11 cellular contexts compared by ENCODE assay signal in the genomic region with DNA sequence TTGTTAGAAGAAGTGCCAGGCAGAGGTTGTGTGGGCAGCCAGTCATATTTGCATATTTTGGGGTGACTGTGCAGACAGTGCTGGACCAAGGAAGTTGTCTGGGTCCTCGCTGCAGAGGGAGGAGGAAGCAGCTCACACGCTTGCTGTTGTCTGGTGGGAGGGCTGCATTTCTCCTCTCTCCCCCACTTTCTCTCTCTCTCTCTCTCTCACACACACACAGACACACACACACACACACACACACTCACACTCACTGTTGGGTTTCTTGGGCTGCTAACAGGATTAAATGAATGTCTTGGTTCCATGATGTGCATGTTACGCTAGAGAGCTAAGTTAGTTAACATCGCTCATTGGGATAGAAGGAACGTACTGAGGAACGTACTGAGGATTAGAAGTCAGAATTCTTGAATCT.
DNase-seq lines count a peak whose midpoint lies in the region; ATAC-seq and TF ChIP-seq lines count a peak whose summit lies in the region.
"Had no signal": no experiment of that assay in that cellular context is flagged by ENCODE, and none has a peak within 500 bp of the region (broad histone marks: within the 10 kb centered on the region; RNA-seq: fewer than 3 reads in every experiment).

No MANE protein-coding gene starts in this region.

- H3K9me3 Mint-ChIP-seq in activated CD8-positive, alpha-beta T cell treated with anti-CD3 and anti-CD28 coated beads for 36 hours = no peaks in the 10 kb centered on the region

- no peak for TF ChIP-seq POLR2A in testis (IDR thresholded peaks at IDR 0.05)

- 91 to 94% methylated on average over 6 of the region's 6 CpGs for WGBS in testis, 2 donors

- no peak overlapping the region for H3K9ac ChIP-seq in BLaER1 treated with 17β-estradiol and CSF1 and Interleukin-3, amounts not matched to agents 10 nM and 100 nM

- peaks cover 12 to 25% (median 20%) of the 10 kb centered on the region in 10 experiments for H3K4me1 ChIP-seq in BLaER1 treated with 17β-estradiol and CSF1 and Interleukin-3, amounts not matched to agents 10 nM and 100 nM
- H3K4me1 ChIP-seq in testis = peaks cover 11% of the 10 kb centered on the region

- TF ChIP-seq CTCF in GM06990 (IDR thresholded peaks at IDR 0.05; ENCODE audit: insufficient read depth, low read length, poor library complexity, severe bottlenecking) = no peak
- no peak for TF ChIP-seq CTCF in activated CD8-positive, alpha-beta T cell treated with anti-CD3 and anti-CD28 coated beads for 36 hours (IDR thresholded peaks at IDR 0.05)
- no peak for TF ChIP-seq CTCF in testis (IDR thresholded peaks at IDR 0.05)

- H3K36me3 Mint-ChIP-seq in activated CD8-positive, alpha-beta T cell treated with anti-CD3 and anti-CD28 coated beads for 36 hours (ENCODE audit: low read depth) = peaks cover 7% of the 10 kb centered on the region

- no peak overlapping the region for H3K27ac ChIP-seq in BLaER1 treated with 17β-estradiol and CSF1 and Interleukin-3, amounts not matched to agents 10 nM and 100 nM
- H3K27ac ChIP-seq in testis = no peak overlapping the region
- H3K27ac ChIP-seq: neutrophil had no signal

- H3K27ac Mint-ChIP-seq in activated CD8-positive, alpha-beta T cell treated with anti-CD3 and anti-CD28 coated beads for 36 hours = peak overlapping the region; percentile 11

- peaks cover 18% of the 10 kb centered on the region for H3K4me1 Mint-ChIP-seq in activated CD8-positive, alpha-beta T cell treated with anti-CD3 and anti-CD28 coated beads for 36 hours (ENCODE audit: low read depth)

- ATAC-seq in GM21529 (IDR thresholded peaks at IDR 0.05; ENCODE audit: unreplicated experiment) = peak; percentile 41
- ATAC-seq in activated CD8-positive, alpha-beta T cell treated with anti-CD3 and anti-CD28 coated beads for 36 hours = peak; percentile 8

- H4K20me1 ChIP-seq in BLaER1 treated with 17β-estradiol and CSF1 and Interleukin-3, amounts not matched to agents 10 nM and 100 nM = peaks cover 76 to 98% (median 94%) of the 10 kb centered on the region in 11 experiments

- H3K4me3 Mint-ChIP-seq in activated CD8-positive, alpha-beta T cell treated with anti-CD3 and anti-CD28 coated beads for 36 hours = no peak overlapping the region

- DNase-seq in GM06990 (ENCODE audit: extremely low read depth, insufficient read length) = no peak
- peak; percentile 43 for DNase-seq in activated CD8-positive, alpha-beta T cell treated with anti-CD3 and anti-CD28 coated beads for 36 hours
- DNase-seq in medulla oblongata (ENCODE audit: extremely low spot score) = no peak
- no peak for DNase-seq in AG20443 (ENCODE audit: low spot score)
- DNase-seq in testis = no peak
- DNase-seq in NCI-H2227 (lab: John Stamatoyannopoulos, UW; ENCODE audit: unreplicated experiment) = no peak
- DNase-seq: NCI-H2171, tibial artery had no signal

- H3K27me3 ChIP-seq in BLaER1 treated with 17β-estradiol and CSF1 and Interleukin-3, amounts not matched to agents 10 nM and 100 nM = no peaks in the 10 kb centered on the region
- H3K27me3 ChIP-seq in GM06990 (replicated peaks; ENCODE audit: control insufficient read depth, insufficient read depth, low read length) (no peaks in the 10 kb centered on the region), testis (no peaks in the 10 kb centered on the region)
- H3K27me3 ChIP-seq: neutrophil, tibial artery had no signal

- no peak overlapping the region for H3K4me3 ChIP-seq in BLaER1 treated with 17β-estradiol and CSF1 and Interleukin-3, amounts not matched to agents 10 nM and 100 nM
- peak overlapping the region; percentile 26; the same call in 1 of the 2 replicates for H3K4me3 ChIP-seq in GM06990 (replicated peaks; ENCODE audit: low read depth, low read length)
- no peak overlapping the region for H3K4me3 ChIP-seq in testis
- H3K4me3 ChIP-seq: tibial artery had no signal

- no peaks in the 10 kb centered on the region for H3K27me3 Mint-ChIP-seq in activated CD8-positive, alpha-beta T cell treated with anti-CD3 and anti-CD28 coated beads for 36 hours

- H3K9me3 ChIP-seq in BLaER1 treated with 17β-estradiol and CSF1 and Interleukin-3, amounts not matched to agents 10 nM and 100 nM (replicated peaks in 1 of 11) = no peaks in the 10 kb centered on the region
- H3K9me3 ChIP-seq in testis = no peaks in the 10 kb centered on the region
- H3K9me3 ChIP-seq: neutrophil, tibial artery had no signal

- intact Hi-C loops in activated CD8-positive, alpha-beta T cell treated with anti-CD3 and anti-CD28 coated beads for 36 hours (cut with micrococcal nuclease) = loop anchor here (10.0 kb wide), 1 partner anchor 123 kb away; no protein-coding TSS in a partner anchor
- intact Hi-C loops in testis (cut with DNase I; ENCODE audit: low total_unique reads) = no loop called here

- H3K4me2 ChIP-seq in BLaER1 treated with 17β-estradiol and CSF1 and Interleukin-3, amounts not matched to agents 10 nM and 100 nM = peak overlapping the region in 10 of 11 experiments; percentile 74 to 94 (median 88); a peak in 14 of 22 replicates

- POLR2A ChIA-PET in activated CD8-positive, alpha-beta T cell treated with anti-CD3 and anti-CD28 coated beads for 36 hours (lab: Charles Lee) = interaction anchor here (0.7 to 1.5 kb wide), 5 partner anchors 9 to 130 kb away, joined by 3 to 7 read pairs (median 3); no protein-coding TSS in a partner anchor

- CTCF ChIA-PET in activated CD8-positive, alpha-beta T cell treated with anti-CD3 and anti-CD28 coated beads for 36 hours (lab: Charles Lee) = interaction anchor here (0.6 to 6.3 kb wide), 14 partner anchors 9 to 499 kb away, joined by 3 to 36 read pairs (median 7); no protein-coding TSS in a partner anchor

- H3K36me3 ChIP-seq in BLaER1 treated with 17β-estradiol and CSF1 and Interleukin-3, amounts not matched to agents 10 nM and 100 nM = peaks cover 0 to 56% (median 0%) of the 10 kb centered on the region in 11 experiments; a peak in 7 of 22 replicates
- H3K36me3 ChIP-seq in GM06990 (ENCODE audit: control insufficient read depth, insufficient read depth, low read length) (peaks cover 31% of the 10 kb centered on the region), testis (ENCODE audit: low read depth, missing control alignments) (no peaks in the 10 kb centered on the region)
- H3K36me3 ChIP-seq: neutrophil had no signal
